ENCODE assay signal across 8 cellular contexts in the genomic region with DNA sequence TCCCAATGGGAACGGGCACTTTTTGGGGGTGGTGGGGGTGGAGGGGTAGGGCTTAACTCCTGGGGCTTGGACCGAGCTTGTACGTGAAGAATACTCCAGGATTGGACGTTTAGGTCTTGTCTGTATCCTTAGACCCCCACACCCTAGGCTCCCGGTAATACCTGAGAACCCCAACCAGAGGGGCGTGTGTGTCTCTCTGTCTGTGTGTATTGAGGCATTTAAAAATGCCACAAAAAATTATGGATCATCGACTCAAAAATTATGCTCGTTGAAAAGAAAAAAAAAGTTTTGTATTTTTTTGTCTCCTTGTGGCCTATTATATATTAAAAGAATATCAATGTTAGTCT. TPM values are rescaled to one million over a fixed set of nuclear protein-coding genes. Genes with fewer than 3 reads are reported as not detected.
DNase-seq lines count a peak whose midpoint lies in the region; ATAC-seq, FAIRE-seq and TF ChIP-seq lines count a peak whose summit lies in the region.

No MANE protein-coding gene starts in this region.

- no peaks in the 10 kb centered on the region for H3K36me3 Mint-ChIP-seq in activated naive CD8-positive, alpha-beta T cell treated with anti-CD3 and anti-CD28 coated beads, Interleukin-2, amount 50 U/mL, for 24 hours (ENCODE audit: low read depth)

- no peaks in the 10 kb centered on the region for H3K9me3 ChIP-seq in cardiac muscle cell (ENCODE audit: low read depth)
- no peaks in the 10 kb centered on the region for H3K9me3 ChIP-seq in uterus

- H3K36me3 ChIP-seq in cardiac muscle cell (no peaks in the 10 kb centered on the region), uterus (no peaks in the 10 kb centered on the region)

- no peak for DNase-seq in cardiac muscle cell (ENCODE audit: low read depth in 1 of 2, low spot score in 1 of 2)
- no peak for DNase-seq in Right ventricle myocardium inferior (ENCODE audit: missing footprints)
- no peak for DNase-seq in activated naive CD8-positive, alpha-beta T cell treated with anti-CD3 and anti-CD28 coated beads, Interleukin-2, amount 50 U/mL, for 24 hours
- DNase-seq in lower leg skin (ENCODE audit: low spot score in 2 of 2) = no peak
- DNase-seq in uterus = no peak
- no peak for DNase-seq in DMS79 (lab: John Stamatoyannopoulos, UW)
- DNase-seq in OCI-M1 (lab: John Stamatoyannopoulos, UW) = no peak
- DNase-seq in H54 (ENCODE audit: insufficient read length, low spot score) = no peak

- peaks cover 34% of the 10 kb centered on the region for H3K4me1 Mint-ChIP-seq in activated naive CD8-positive, alpha-beta T cell treated with anti-CD3 and anti-CD28 coated beads, Interleukin-2, amount 50 U/mL, for 24 hours

- peaks cover 23% of the 10 kb centered on the region for H3K27me3 Mint-ChIP-seq in activated naive CD8-positive, alpha-beta T cell treated with anti-CD3 and anti-CD28 coated beads, Interleukin-2, amount 50 U/mL, for 24 hours

- no peaks in the 10 kb centered on the region for H3K9me3 Mint-ChIP-seq in activated naive CD8-positive, alpha-beta T cell treated with anti-CD3 and anti-CD28 coated beads, Interleukin-2, amount 50 U/mL, for 24 hours

- H3K4me3 ChIP-seq in cardiac muscle cell (peak overlapping the region; percentile 72), lower leg skin (ENCODE audit: low read depth, poor library complexity, severe bottlenecking) (peak overlapping the region; percentile 47), uterus (peak overlapping the region; percentile 65 to 79)

- TF ChIP-seq POLR2A in lower leg skin (IDR thresholded peaks at IDR 0.05) = no peak
- TF ChIP-seq POLR2A in uterus (IDR thresholded peaks at IDR 0.05) = no peak
- TF ChIP-seq POLR2A in H54 (IDR thresholded peaks at IDR 0.05; ENCODE audit: low read depth, low read length) = no peak

- H3K4me1 ChIP-seq in cardiac muscle cell (ENCODE audit: low read depth) (peaks cover 10% of the 10 kb centered on the region), uterus (no peaks in the 10 kb centered on the region)

- no peak for ATAC-seq in Right ventricle myocardium inferior
- ATAC-seq in activated naive CD8-positive, alpha-beta T cell treated with anti-CD3 and anti-CD28 coated beads, Interleukin-2, amount 50 U/mL, for 24 hours = peak; percentile 3

- 0 to 1% methylated on average over 8 of the region's 8 CpGs for WGBS in lower leg skin, 2 donors

- H3K27me3 ChIP-seq in cardiac muscle cell (no peaks in the 10 kb centered on the region), uterus (no peaks in the 10 kb centered on the region)

- peak overlapping the region; percentile 90 for H3K27ac Mint-ChIP-seq in activated naive CD8-positive, alpha-beta T cell treated with anti-CD3 and anti-CD28 coated beads, Interleukin-2, amount 50 U/mL, for 24 hours

- TF ChIP-seq CTCF in cardiac muscle cell (IDR thresholded peaks at IDR 0.05; ENCODE audit: low read depth, low read length) = no peak
- TF ChIP-seq CTCF in lower leg skin (IDR thresholded peaks at IDR 0.05) = no peak
- TF ChIP-seq CTCF in uterus (IDR thresholded peaks at IDR 0.05) = no peak

- peak overlapping the region; percentile 86 for H3K27ac ChIP-seq in cardiac muscle cell
- H3K27ac ChIP-seq in uterus = peak overlapping the region; percentile 89 to 93

- no peak for FAIRE-seq in H54 (lab: Jason Lieb, UNC)

- peak overlapping the region; percentile 94 for H3K4me3 Mint-ChIP-seq in activated naive CD8-positive, alpha-beta T cell treated with anti-CD3 and anti-CD28 coated beads, Interleukin-2, amount 50 U/mL, for 24 hours

- intact Hi-C loops in Right ventricle myocardium inferior (cut with DNase I) = loop anchor here (2.0 to 5.0 kb wide), 5 partner anchors 24 to 128 kb away; no protein-coding TSS in a partner anchor
- intact Hi-C loops in lower leg skin (cut with DNase I; ENCODE audit: low total_unique reads) = loop anchor here (10.0 kb wide), 1 partner anchor 90 kb away; no protein-coding TSS in a partner anchor
- intact Hi-C loops in uterus (cut with DNase I; ENCODE audit: low total_unique reads) = no loop called here

RNA-seq across cellular contexts. Expression of a gene that starts 0.5 kb away (rescaled TPM):
- 15.6 and 30.9 TPM in 2 replicates for total RNA-seq in cardiac muscle cell
- polyA plus RNA-seq in cardiac muscle cell = 23.5 and 34.8 TPM in 2 replicates
- 330 TPM for total RNA-seq in Right ventricle myocardium inferior
- total RNA-seq in lower leg skin = 10 to 100 TPM; 47.2 to 77.3 (median 52.7) TPM
- total RNA-seq in uterus = 100 to 1,000 TPM in 1 of 4 donors, 10 to 100 TPM in 3; 43.8 to 139 (median 82.7) TPM
